Comparison of ENCODE assay signal across 9 cellular contexts in genomic region chr3:49413338-49413734, GRCh38. TPM values are rescaled to one million over a fixed set of nuclear protein-coding genes. Genes with fewer than 3 reads are reported as not detected.
DNase-seq lines count a peak whose midpoint lies in the region; ATAC-seq and TF ChIP-seq lines count a peak whose summit lies in the region.
"Had no signal": no experiment of that assay in that cellular context is flagged by ENCODE, and none has a peak within 500 bp of the region (broad histone marks: within the 10 kb centered on the region; RNA-seq: fewer than 3 reads in every experiment).

No MANE protein-coding gene starts in this region.

- TF ChIP-seq CTCF in Caco-2 (IDR thresholded peaks at IDR 0.05; ENCODE audit: insufficient read depth in 1 of 2, low read depth in 1 of 2, low read length in 1 of 2, severe bottlenecking in 1 of 2, unreplicated experiment in 1 of 2) (no peak), Panc1 (IDR thresholded peaks at IDR 0.05) (no peak), endothelial cell (IDR thresholded peaks at IDR 0.05; ENCODE audit: unreplicated experiment) (no peak), osteocyte (IDR thresholded peaks at IDR 0.05) (no peak)

- BruUV-seq in Caco-2 (replicated peaks; lab: Mats Ljungman, UMichigan) = no TSS peak
- BruUV-seq in Panc1 (replicated peaks; lab: Mats Ljungman, UMichigan) = no TSS peak

- H3K9me3 ChIP-seq in Caco-2 = no peaks in the 10 kb centered on the region
- H3K9me3 ChIP-seq in Panc1 (ENCODE audit: control insufficient read depth, insufficient read depth, low read depth, low read length) = no peaks in the 10 kb centered on the region

- no peak for ATAC-seq in Panc1
- ATAC-seq in HG03469 (IDR thresholded peaks at IDR 0.05; ENCODE audit: unreplicated experiment) = no peak
- ATAC-seq in GM18519 (IDR thresholded peaks at IDR 0.05; ENCODE audit: low FRiP score, unreplicated experiment) = no peak

- H3K27ac Mint-ChIP-seq in Caco-2 (ENCODE audit: unreplicated experiment) = peak overlapping the region; percentile 94
- peak overlapping the region; percentile 93 for H3K27ac Mint-ChIP-seq in endothelial cell (ENCODE audit: unreplicated experiment)
- H3K27ac Mint-ChIP-seq in osteocyte (ENCODE audit: unreplicated experiment) = peak overlapping the region; percentile 93

- peak overlapping the region; percentile 79 for H3K27ac ChIP-seq in Panc1 (ENCODE audit: low read length)

- no peaks in the 10 kb centered on the region for H3K9me3 Mint-ChIP-seq in Caco-2 (ENCODE audit: unreplicated experiment)
- no peaks in the 10 kb centered on the region for H3K9me3 Mint-ChIP-seq in endothelial cell (ENCODE audit: unreplicated experiment)
- H3K9me3 Mint-ChIP-seq in osteocyte (ENCODE audit: unreplicated experiment) = no peaks in the 10 kb centered on the region

- no peak for DNase-seq in Caco-2
- no peak for DNase-seq in Panc1 (ENCODE audit: low read depth, low spot score)
- DNase-seq in endothelial cell (ENCODE audit: low spot score) = no peak
- no peak for DNase-seq in osteocyte (ENCODE audit: extremely low spot score, unreplicated experiment)
- DNase-seq in head of caudate nucleus = no peak
- no peak for DNase-seq in SHP77 treated with DMSO at 0.1 percent for 48 hours (lab: John Stamatoyannopoulos, UW)
- DNase-seq: activated CD4-positive, alpha-beta T cell treated with anti-CD3 and anti-CD28 coated beads, Interleukin-2, amount 50 U/mL, for 48 hours had no signal

- in situ Hi-C loops in Panc1 (cut with HindIII; ENCODE audit: low pct_unique_long_range_greater_than_20kb, low sequenced_read_pairs) = no loop called here

- H3K27me3 Mint-ChIP-seq in Caco-2 (ENCODE audit: insufficient read depth, unreplicated experiment) = no peaks in the 10 kb centered on the region
- H3K27me3 Mint-ChIP-seq in endothelial cell (ENCODE audit: unreplicated experiment) = peaks cover 24% of the 10 kb centered on the region
- no peaks in the 10 kb centered on the region for H3K27me3 Mint-ChIP-seq in osteocyte (ENCODE audit: unreplicated experiment)

- H3K36me3 ChIP-seq in Caco-2 (ENCODE audit: control insufficient read depth, insufficient read depth, low read length) (no peaks in the 10 kb centered on the region; the same call in 1 of the 2 replicates), Panc1 (ENCODE audit: control insufficient read depth, insufficient read depth, low read length) (peaks cover 10% of the 10 kb centered on the region; the same call in 1 of the 2 replicates)

- peaks cover 32% of the 10 kb centered on the region for H3K36me3 Mint-ChIP-seq in Caco-2 (ENCODE audit: insufficient read depth, unreplicated experiment)
- H3K36me3 Mint-ChIP-seq in endothelial cell (ENCODE audit: low read depth, unreplicated experiment) = peaks cover 35% of the 10 kb centered on the region
- peaks cover 9% of the 10 kb centered on the region for H3K36me3 Mint-ChIP-seq in osteocyte (ENCODE audit: unreplicated experiment)

- peaks cover 28% of the 10 kb centered on the region for H3K4me1 ChIP-seq in Caco-2
- peaks cover 12% of the 10 kb centered on the region for H3K4me1 ChIP-seq in Panc1 (ENCODE audit: control insufficient read depth, insufficient read depth, low read length)

- H3K4me1 Mint-ChIP-seq in Caco-2 (ENCODE audit: low read depth, unreplicated experiment) = peaks cover 22% of the 10 kb centered on the region
- peaks cover 46% of the 10 kb centered on the region for H3K4me1 Mint-ChIP-seq in endothelial cell (ENCODE audit: unreplicated experiment)
- peaks cover 39% of the 10 kb centered on the region for H3K4me1 Mint-ChIP-seq in osteocyte (ENCODE audit: unreplicated experiment)

- CTCF ChIA-PET in Caco-2 (lab: Charles Lee) (interaction anchor here (2.4 kb wide), 1 partner anchor 73 kb away, joined by 16 read pairs; the partner anchor contains the start of gene USP4), Panc1 (lab: Charles Lee) (no interaction called here)

- POLR2A ChIA-PET in Caco-2 (lab: Charles Lee) (interaction anchor here (0.6 to 2.7 kb wide), 4 partner anchors 16 to 1521 kb away, joined by 4 to 34 read pairs (median 14); partner anchors contain the start of genes NICN1 and USP4), Panc1 (lab: Charles Lee) (interaction anchor here (0.6 kb wide), 1 partner anchor 514 kb away, joined by 4 read pairs; no protein-coding TSS in a partner anchor)

- H3K4me3 Mint-ChIP-seq in Caco-2 (ENCODE audit: unreplicated experiment) (peak overlapping the region; percentile 88), endothelial cell (ENCODE audit: unreplicated experiment) (peak overlapping the region; percentile 96), osteocyte (ENCODE audit: unreplicated experiment) (peak overlapping the region; percentile 90)

- H3K27me3 ChIP-seq in Caco-2 (replicated peaks; ENCODE audit: control insufficient read depth, insufficient read depth, low read length) (no peaks in the 10 kb centered on the region), Panc1 (ENCODE audit: control insufficient read depth, insufficient read depth, low read length) (no peaks in the 10 kb centered on the region)

- no peak overlapping the region for H3K4me3 ChIP-seq in Caco-2 (ENCODE audit: low read depth, low read length)
- peak overlapping the region; percentile 73 to 93 for H3K4me3 ChIP-seq in Panc1 (ENCODE audit: low read depth in 2 of 2, low read length in 2 of 2)

- intact Hi-C loops in Caco-2 (cut with micrococcal nuclease; ENCODE audit: unreplicated experiment) (loop anchor here (2.0 kb wide), 2 partner anchors 15 to 55 kb away; partner anchors contain the start of genes GPX1 and NICN1), Panc1 (cut with micrococcal nuclease; ENCODE audit: unreplicated experiment) (no loop called here), head of caudate nucleus (cut with DNase I) (loop anchor here (10.0 kb wide), 2 partner anchors 69 to 389 kb away; partner anchors contain the start of genes IMPDH2, NDUFAF3 and USP4)

RNA-seq across cellular contexts. Expression of gene TCTA, which starts 1.1 kb away (rescaled TPM):
- 14.2 and 15.5 TPM in 2 replicates for total RNA-seq in Caco-2 (2022)
- total RNA-seq in Panc1 (2021; ENCODE audit: unreplicated experiment) = 17.6 TPM
- 17.0 TPM for polyA plus RNA-seq in Panc1 (2012; ENCODE audit: insufficient read length)
- total RNA-seq in endothelial cell (ENCODE audit: unreplicated experiment) = 17.3 TPM
- total RNA-seq in osteocyte = 34.7 and 36.4 TPM in 2 replicates

RNA-seq across cellular contexts. Expression of gene RHOA, which starts 1.6 kb away (rescaled TPM):
- total RNA-seq in Caco-2 (2022) = 338 and 348 TPM in 2 replicates
- 296 TPM for total RNA-seq in Panc1 (2021; ENCODE audit: unreplicated experiment)
- polyA plus RNA-seq in Panc1 (2012; ENCODE audit: insufficient read length) = 375 TPM
- 583 TPM for total RNA-seq in endothelial cell (ENCODE audit: unreplicated experiment)
- 574 and 607 TPM in 2 replicates for total RNA-seq in osteocyte

RNA-seq across cellular contexts. Expression of gene AMT, which starts 8.9 kb away (rescaled TPM):
- 1.6 and 2.5 TPM in 2 replicates for total RNA-seq in Caco-2 (2022)
- 1.1 TPM for total RNA-seq in Panc1 (2021; ENCODE audit: unreplicated experiment)
- 2.9 TPM for polyA plus RNA-seq in Panc1 (2012; ENCODE audit: insufficient read length)
- 11.9 TPM for total RNA-seq in endothelial cell (ENCODE audit: unreplicated experiment)
- total RNA-seq in osteocyte = 8.0 and 9.4 TPM in 2 replicates

RNA-seq across cellular contexts. Expression of gene NICN1, which starts 15.8 kb away (rescaled TPM):
- total RNA-seq in Caco-2 (2022) = 6.1 and 7.8 TPM in 2 replicates
- total RNA-seq in Panc1 (2021; ENCODE audit: unreplicated experiment) = 9.2 TPM
- polyA plus RNA-seq in Panc1 (2012; ENCODE audit: insufficient read length) = 9.8 TPM
- total RNA-seq in endothelial cell (ENCODE audit: unreplicated experiment) = 30.0 TPM
- total RNA-seq in osteocyte = 31.4 and 34.4 TPM in 2 replicates

RNA-seq across cellular contexts. Expression of gene GPX1, which starts 55.2 kb away (rescaled TPM):
- total RNA-seq in Caco-2 (2022) (197 and 201 TPM in 2 replicates), Panc1 (2021; ENCODE audit: unreplicated experiment) (102 TPM), endothelial cell (ENCODE audit: unreplicated experiment) (374 TPM), osteocyte (91.6 and 98.9 TPM in 2 replicates)
- 227 TPM for polyA plus RNA-seq in Panc1 (2012; ENCODE audit: insufficient read length)
